29 cellular contexts compared by ENCODE assay signal in genomic region chr7:11591943-11592342, GRCh38.
"Had no signal": no experiment of that assay in that cellular context is flagged by ENCODE, and none has a peak within 500 bp of the region (broad histone marks: within the 10 kb centered on the region; RNA-seq: fewer than 3 reads in every experiment).

No MANE protein-coding gene starts in this region.

- H3K4me3 Mint-ChIP-seq: immature natural killer cell; mesothelial cell of epicardium; naive B cell; natural killer cell; nephron progenitor cell; neural progenitor cell; stimulated activated memory B cell treated with anti-CD40 and anti-IgM and Interleukin-4, amounts not matched to agents 10 μg/mL and 1 μg/mL and 100 μg/mL, for 72 hours; stimulated activated naive CD8-positive, alpha-beta T cell treated with anti-CD3 and anti-CD28 coated beads, Interleukin-15, amount 100 ng/mL, for 72 hours; type B pancreatic cell had no signal

- H3K4me1 Mint-ChIP-seq: immature natural killer cell; naive B cell; natural killer cell; nephron progenitor cell; neural progenitor cell; stimulated activated memory B cell treated with anti-CD40 and anti-IgM and Interleukin-4, amounts not matched to agents 10 μg/mL and 1 μg/mL and 100 μg/mL, for 72 hours; stimulated activated naive CD8-positive, alpha-beta T cell treated with anti-CD3 and anti-CD28 coated beads, Interleukin-15, amount 100 ng/mL, for 72 hours had no signal

- H3K27me3 Mint-ChIP-seq: naive B cell; stimulated activated memory B cell treated with anti-CD40 and anti-IgM and Interleukin-4, amounts not matched to agents 10 μg/mL and 1 μg/mL and 100 μg/mL, for 72 hours; stimulated activated naive CD8-positive, alpha-beta T cell treated with anti-CD3 and anti-CD28 coated beads, Interleukin-15, amount 100 ng/mL, for 72 hours; type B pancreatic cell had no signal

- ATAC-seq: left lung; lower lobe of right lung; natural killer cell; psoas muscle; stimulated activated memory B cell treated with anti-CD40 and anti-IgM and Interleukin-4, amounts not matched to agents 10 μg/mL and 1 μg/mL and 100 μg/mL, for 72 hours; stimulated activated naive CD8-positive, alpha-beta T cell treated with anti-CD3 and anti-CD28 coated beads, Interleukin-15, amount 100 ng/mL, for 72 hours had no signal

- DNase-seq: hypothalamus; immature natural killer cell; kidney; left colon; left lung; lower lobe of right lung; mesendoderm; naive B cell; natural killer cell; nephron progenitor cell; occipital lobe; psoas muscle; right lobe of liver; stimulated activated CD4-positive, alpha-beta T cell treated with anti-CD3 and anti-CD28 coated beads, Interleukin-1b, Interleukin-23, amount 100 ng/mL, for 48 hours; stimulated activated CD4-positive, alpha-beta T cell treated with anti-CD3 and anti-CD28 coated beads, Interleukin-2, amount 100 ng/mL, for 48 hours; stimulated activated CD4-positive, alpha-beta T cell treated with anti-CD3 and anti-CD28 coated beads, Interleukin-4, amount 100 ng/mL, for 4 hours; stimulated activated CD8-positive, alpha-beta memory T cell treated with anti-CD3 and anti-CD28 coated beads, Interleukin-4, amount 100 ng/mL, for 48 hours; stimulated activated naive CD4-positive, alpha-beta T cell treated with Interleukin-2 at 50 U/mL for 16 hours; stimulated activated naive CD8-positive, alpha-beta T cell treated with anti-CD3 and anti-CD28 coated beads, Interleukin-15, amount 100 ng/mL, for 72 hours; substantia nigra; uterus had no signal

- H3K9me3 Mint-ChIP-seq: nephron progenitor cell; stimulated activated memory B cell treated with anti-CD40 and anti-IgM and Interleukin-4, amounts not matched to agents 10 μg/mL and 1 μg/mL and 100 μg/mL, for 72 hours; stimulated activated naive CD8-positive, alpha-beta T cell treated with anti-CD3 and anti-CD28 coated beads, Interleukin-15, amount 100 ng/mL, for 72 hours; type B pancreatic cell had no signal

- H3K27ac ChIP-seq: lower lobe of right lung, neural progenitor cell, neutrophil, parathyroid adenoma, psoas muscle, right atrium auricular region, right lobe of liver, tibial nerve, uterus had no signal

- H3K27ac Mint-ChIP-seq: immature natural killer cell; mesothelial cell of epicardium; naive B cell; natural killer cell; nephron progenitor cell; neural progenitor cell; stimulated activated memory B cell treated with anti-CD40 and anti-IgM and Interleukin-4, amounts not matched to agents 10 μg/mL and 1 μg/mL and 100 μg/mL, for 72 hours; stimulated activated naive CD8-positive, alpha-beta T cell treated with anti-CD3 and anti-CD28 coated beads, Interleukin-15, amount 100 ng/mL, for 72 hours; type B pancreatic cell had no signal

- H3K36me3 Mint-ChIP-seq: immature natural killer cell; naive B cell; natural killer cell; neural progenitor cell; stimulated activated memory B cell treated with anti-CD40 and anti-IgM and Interleukin-4, amounts not matched to agents 10 μg/mL and 1 μg/mL and 100 μg/mL, for 72 hours; type B pancreatic cell had no signal
